ENCODE assay signal across 15 cellular contexts in genomic region chr13:112983042-112983305, GRCh38. TPM values are rescaled to one million over a fixed set of nuclear protein-coding genes. Genes with fewer than 3 reads are reported as not detected.
DNase-seq lines count a peak whose midpoint lies in the region; ATAC-seq and TF ChIP-seq lines count a peak whose summit lies in the region.
"Had no signal": no experiment of that assay in that cellular context is flagged by ENCODE, and none has a peak within 500 bp of the region (broad histone marks: within the 10 kb centered on the region; RNA-seq: fewer than 3 reads in every experiment).

No MANE protein-coding gene starts in this region.

- H3K4me3 ChIP-seq in GM23338 (no peak overlapping the region), stomach (peak overlapping the region in 1 of 4 donors; percentile 9)
- H3K4me3 ChIP-seq: Peyer's patch had no signal

- H3K27me3 ChIP-seq in GM23338 (ENCODE audit: insufficient read depth) (no peaks in the 10 kb centered on the region), layer of hippocampus (ENCODE audit: control insufficient read depth, insufficient read depth, low read length) (peaks cover 2% of the 10 kb centered on the region), stomach (peaks cover 0 to 19% (median 0%) of the 10 kb centered on the region in 3 donors)
- H3K27me3 ChIP-seq: Peyer's patch had no signal

- H3K36me3 ChIP-seq in GM23338 (ENCODE audit: insufficient read depth) = no peaks in the 10 kb centered on the region
- no peaks in the 10 kb centered on the region for H3K36me3 ChIP-seq in stomach
- H3K36me3 ChIP-seq: Peyer's patch had no signal

- no peak for TF ChIP-seq EP300 in stomach (IDR thresholded peaks at IDR 0.05)

- H3K36me3 Mint-ChIP-seq in GM23338 (ENCODE audit: low read depth) = peaks cover 2% of the 10 kb centered on the region; the same call in 2 of the 3 replicates
- H3K36me3 Mint-ChIP-seq: CD8-positive, alpha-beta T cell had no signal

- intact Hi-C loops in stomach (cut with DNase I; ENCODE audit: low total_unique reads) = no loop called here

- WGBS in stomach, 5 donors = 75 to 83% (median 80%) methylated on average over 5 of the region's 5 CpGs

- H3K4me2 ChIP-seq in GM23338 = no peak overlapping the region

- no peak for TF ChIP-seq POLR2A in stomach (IDR thresholded peaks at IDR 0.05)

- H3K4me1 ChIP-seq in GM23338 (ENCODE audit: insufficient read depth) (no peaks in the 10 kb centered on the region), stomach (peaks cover 0 to 31% (median 20%) of the 10 kb centered on the region in 4 donors)

- H3K27ac ChIP-seq in GM23338 (ENCODE audit: low read depth) (no peak overlapping the region), caudate nucleus (ENCODE audit: low read depth, low read length) (peak overlapping the region; percentile 58), layer of hippocampus (ENCODE audit: low read depth, low read length) (peak overlapping the region; percentile 52), stomach (peak overlapping the region; percentile 4 to 48 (median 38))

- DNase-seq in GM23338 (ENCODE audit: low spot score) = no peak
- DNase-seq in caudate nucleus (lab: John Stamatoyannopoulos, UW) = no peak
- no peak for DNase-seq in stomach
- DNase-seq in activated CD4-positive, alpha-beta T cell treated with anti-CD3 and anti-CD28 coated beads for 1 hour = no peak
- DNase-seq in activated gamma-delta T cell (lab: John Stamatoyannopoulos, UW) = no peak
- DNase-seq: CD8-positive, alpha-beta T cell; DND-41; GF-D8; Kasumi-1; NCI-H2029; SIG-M5 had no signal

- no peaks in the 10 kb centered on the region for H4K20me1 ChIP-seq in GM23338 (replicated peaks; ENCODE audit: insufficient read depth)

- TF ChIP-seq CTCF in GM23338 (conservative IDR thresholded peaks at IDR 0.05; ENCODE audit: low read depth in 2 of 2) (no peak), stomach (IDR thresholded peaks at IDR 0.05) (no peak)

- H3K27ac Mint-ChIP-seq in GM23338 = peak overlapping the region; percentile 33; the same call in 1 of the 2 replicates
- H3K27ac Mint-ChIP-seq: CD8-positive, alpha-beta T cell had no signal

- H3F3A ChIP-seq in GM23338 (replicated peaks; ENCODE audit: low read depth) = no peaks in the 10 kb centered on the region

- no peaks in the 10 kb centered on the region for H3K9me3 ChIP-seq in stomach
- H3K9me3 ChIP-seq: Peyer's patch had no signal

- no peak overlapping the region for H3K4me3 Mint-ChIP-seq in GM23338
- H3K4me3 Mint-ChIP-seq: CD8-positive, alpha-beta T cell had no signal

- H3K27me3 Mint-ChIP-seq in GM23338 (ENCODE audit: insufficient read depth, low read depth, poor library complexity) = peaks cover 18% of the 10 kb centered on the region

- ATAC-seq in GM23338 (no peak), GM18858 (IDR thresholded peaks at IDR 0.05; ENCODE audit: unreplicated experiment) (no peak), HG03025 (IDR thresholded peaks at IDR 0.05; ENCODE audit: low FRiP score, unreplicated experiment) (no peak)
- ATAC-seq: CD8-positive, alpha-beta T cell had no signal

- no peak overlapping the region for H2AFZ ChIP-seq in GM23338

- H3K4me1 Mint-ChIP-seq in GM23338 = peaks cover 18% of the 10 kb centered on the region

- peaks cover 7% of the 10 kb centered on the region for H3K9me3 Mint-ChIP-seq in GM23338
- H3K9me3 Mint-ChIP-seq: CD8-positive, alpha-beta T cell had no signal

- H3K79me2 ChIP-seq in GM23338 (replicated peaks; ENCODE audit: insufficient read depth) = no peaks in the 10 kb centered on the region

- H3K9me2 ChIP-seq in GM23338 (ENCODE audit: insufficient read depth) = no peaks in the 10 kb centered on the region

TF ChIP-seq in GM23338, 12 proteins besides CTCF, POLR2A, EP300 and RAD21 (continues in another document):
- TF ChIP-seq POLR2AphosphoS5 (IDR thresholded peaks at IDR 0.05; ENCODE audit: low read depth) (no peak), STAT1 (IDR thresholded peaks at IDR 0.05; ENCODE audit: unreplicated experiment) (no peak), EZH2phosphoT487 (IDR thresholded peaks at IDR 0.05; ENCODE audit: unreplicated experiment) (no peak), ZNF114 (CRISPR knock-in tag; IDR thresholded peaks at IDR 0.05) (no peak), ZNF331 (CRISPR knock-in tag; IDR thresholded peaks at IDR 0.05; ENCODE audit: low read depth) (no peak), JUNB (IDR thresholded peaks at IDR 0.05; ENCODE audit: unreplicated experiment) (no peak), REST (IDR thresholded peaks at IDR 0.05; ENCODE audit: unreplicated experiment) (no peak), NANOG (IDR thresholded peaks at IDR 0.05; ENCODE audit: borderline replicate concordance) (no peak), EZH2 (IDR thresholded peaks at IDR 0.05; ENCODE audit: low read depth, unreplicated experiment) (no peak), CREB1 (CRISPR knock-in tag; IDR thresholded peaks at IDR 0.05; ENCODE audit: low read depth) (no peak), ETS1 (IDR thresholded peaks at IDR 0.05) (no peak)

RNA-seq across cellular contexts. Expression of gene MCF2L, which starts 14.0 kb away (rescaled TPM):
- 22.9 and 25.6 TPM in 2 replicates for total RNA-seq in GM23338 (2014; rRNA removed; shearing (Covaris generic))
- polyA plus RNA-seq in GM23338 (2016; fragmentation: Nextera tagmentation; extraction: Ambion mirVana) (4.8 and 7.4 TPM in 2 replicates), stomach (10 to 100 TPM; 10.8 to 20.0 (median 13.3) TPM)
- total RNA-seq in stomach = 100 to 1,000 TPM in 1 of 5 donors, 10 to 100 TPM in 4; 39.1 to 363 (median 58.6) TPM
